ENCODE assay signal across 12 cellular contexts in genomic region chr17:44384281-44384822, GRCh38. TPM values are rescaled to one million over a fixed set of nuclear protein-coding genes. Genes with fewer than 3 reads are reported as not detected.
DNase-seq lines count a peak whose midpoint lies in the region; ATAC-seq and TF ChIP-seq lines count a peak whose summit lies in the region.
"Had no signal": no experiment of that assay in that cellular context is flagged by ENCODE, and none has a peak within 500 bp of the region (broad histone marks: within the 10 kb centered on the region; RNA-seq: fewer than 3 reads in every experiment).

No MANE protein-coding gene starts in this region.

- no peak overlapping the region for H3K27ac ChIP-seq in lower lobe of right lung
- H3K27ac ChIP-seq: epithelial cell of prostate, SJSA1 had no signal

- H3K36me3 Mint-ChIP-seq in activated naive CD4-positive, alpha-beta T cell treated with anti-CD3 and anti-CD28 coated beads, Interleukin-2, amount 50 U/mL, for 24 hours, result no peaks in the 10 kb centered on the region
- peaks cover 3% of the 10 kb centered on the region for H3K36me3 Mint-ChIP-seq in activated naive CD8-positive, alpha-beta T cell treated with anti-CD3 and anti-CD28 coated beads, Interleukin-2, amount 10 ng/mL, durations not matched to agents 7 days and 5 days
- H3K36me3 Mint-ChIP-seq in type B pancreatic cell, result no peaks in the 10 kb centered on the region

- H3K4me3 ChIP-seq in lower lobe of right lung, result peak overlapping the region; percentile 61

- no peak for ATAC-seq in activated naive CD8-positive, alpha-beta T cell treated with anti-CD3 and anti-CD28 coated beads, Interleukin-2, amount 10 ng/mL, durations not matched to agents 7 days and 5 days (ENCODE audit: low read depth)
- ATAC-seq in lower lobe of right lung (no peak), GM19035 (IDR thresholded peaks at IDR 0.05; ENCODE audit: unreplicated experiment) (no peak)

- TF ChIP-seq CTCF in lower lobe of right lung (IDR thresholded peaks at IDR 0.05) (no peak), type B pancreatic cell (conservative IDR thresholded peaks at IDR 0.05) (no peak)

- peaks cover 5% of the 10 kb centered on the region for H3K27me3 Mint-ChIP-seq in activated naive CD4-positive, alpha-beta T cell treated with anti-CD3 and anti-CD28 coated beads, Interleukin-2, amount 50 U/mL, for 24 hours
- peaks cover 26% of the 10 kb centered on the region for H3K27me3 Mint-ChIP-seq in activated naive CD8-positive, alpha-beta T cell treated with anti-CD3 and anti-CD28 coated beads, Interleukin-2, amount 10 ng/mL, durations not matched to agents 7 days and 5 days
- peaks cover 35% of the 10 kb centered on the region for H3K27me3 Mint-ChIP-seq in type B pancreatic cell

- peak overlapping the region; percentile 19 for H3K4me3 Mint-ChIP-seq in activated naive CD4-positive, alpha-beta T cell treated with anti-CD3 and anti-CD28 coated beads, Interleukin-2, amount 50 U/mL, for 24 hours
- peak overlapping the region; percentile 74 for H3K4me3 Mint-ChIP-seq in activated naive CD8-positive, alpha-beta T cell treated with anti-CD3 and anti-CD28 coated beads, Interleukin-2, amount 10 ng/mL, durations not matched to agents 7 days and 5 days
- peak overlapping the region; percentile 86 for H3K4me3 Mint-ChIP-seq in type B pancreatic cell

- H3K9me3 Mint-ChIP-seq in activated naive CD4-positive, alpha-beta T cell treated with anti-CD3 and anti-CD28 coated beads, Interleukin-2, amount 50 U/mL, for 24 hours, result no peaks in the 10 kb centered on the region
- no peaks in the 10 kb centered on the region for H3K9me3 Mint-ChIP-seq in activated naive CD8-positive, alpha-beta T cell treated with anti-CD3 and anti-CD28 coated beads, Interleukin-2, amount 10 ng/mL, durations not matched to agents 7 days and 5 days
- H3K9me3 Mint-ChIP-seq in type B pancreatic cell, result no peaks in the 10 kb centered on the region

- H3K27ac Mint-ChIP-seq in activated naive CD4-positive, alpha-beta T cell treated with anti-CD3 and anti-CD28 coated beads, Interleukin-2, amount 50 U/mL, for 24 hours, result no peak overlapping the region
- no peak overlapping the region for H3K27ac Mint-ChIP-seq in activated naive CD8-positive, alpha-beta T cell treated with anti-CD3 and anti-CD28 coated beads, Interleukin-2, amount 10 ng/mL, durations not matched to agents 7 days and 5 days
- no peak overlapping the region for H3K27ac Mint-ChIP-seq in type B pancreatic cell

- H3K36me3 ChIP-seq in lower lobe of right lung, result no peaks in the 10 kb centered on the region
- H3K36me3 ChIP-seq: SJSA1 had no signal

- intact Hi-C loops in lower lobe of right lung (cut with DNase I), result no loop called here

- peaks cover 16% of the 10 kb centered on the region for H3K4me1 ChIP-seq in lower lobe of right lung

- POLR2A ChIA-PET in activated naive CD8-positive, alpha-beta T cell treated with anti-CD3 and anti-CD28 coated beads, Interleukin-2, amount 10 ng/mL, durations not matched to agents 7 days and 5 days (lab: Charles Lee), result interaction anchor here (1.1 kb wide), 1 partner anchor 13 kb away, joined by 4 read pairs; no protein-coding TSS in a partner anchor

- peaks cover 17% of the 10 kb centered on the region for H3K27me3 ChIP-seq in lower lobe of right lung (ENCODE audit: low read depth)

- H3K9me3 ChIP-seq in lower lobe of right lung, result no peaks in the 10 kb centered on the region
- H3K9me3 ChIP-seq: SJSA1 had no signal

- DNase-seq in activated naive CD4-positive, alpha-beta T cell (lab: John Stamatoyannopoulos, UW), result no peak
- DNase-seq in activated naive CD8-positive, alpha-beta T cell treated with anti-CD3 and anti-CD28 coated beads, Interleukin-2, amount 10 ng/mL, durations not matched to agents 7 days and 5 days, result no peak
- DNase-seq in lower lobe of right lung, result no peak
- DNase-seq in type B pancreatic cell (ENCODE audit: extremely low spot score, unreplicated experiment), result no peak
- DNase-seq in MV-4-11 (lab: John Stamatoyannopoulos, UW), result no peak
- DNase-seq in iPS-NIHi7 (ENCODE audit: extremely low spot score), result no peak
- DNase-seq: activated T-cell treated with anti-CD3 and anti-CD28 coated beads, Interleukin-2, amount 50 U/mL, for 48 hours; stimulated activated CD4-positive, alpha-beta T cell treated with anti-CD3 and anti-CD28 coated beads, Interleukin-4, amount 100 ng/mL, for 1 hour had no signal

- H3K4me1 Mint-ChIP-seq in activated naive CD4-positive, alpha-beta T cell treated with anti-CD3 and anti-CD28 coated beads, Interleukin-2, amount 50 U/mL, for 24 hours, result peaks cover 7% of the 10 kb centered on the region
- peaks cover 5% of the 10 kb centered on the region for H3K4me1 Mint-ChIP-seq in activated naive CD8-positive, alpha-beta T cell treated with anti-CD3 and anti-CD28 coated beads, Interleukin-2, amount 10 ng/mL, durations not matched to agents 7 days and 5 days
- H3K4me1 Mint-ChIP-seq in type B pancreatic cell (ENCODE audit: unreplicated experiment), result peaks cover 6% of the 10 kb centered on the region

RNA-seq across cellular contexts. Expression of gene ITGA2B, which starts 5.1 kb away (rescaled TPM):
- total RNA-seq in activated naive CD8-positive, alpha-beta T cell treated with anti-CD3 and anti-CD28 coated beads, Interleukin-2, amount 10 ng/mL, durations not matched to agents 7 days and 5 days, result under 1 TPM; 0.34 to 0.83 TPM
- total RNA-seq in lower lobe of right lung (5.2 TPM), type B pancreatic cell (ENCODE audit: low replicate concordance) (0.69 and 8.8 TPM in 2 replicates)

RNA-seq across cellular contexts. Expression of gene FAM171A2, which starts 20.7 kb away (rescaled TPM):
- under 1 TPM; 0.37 to 0.69 TPM for total RNA-seq in activated naive CD8-positive, alpha-beta T cell treated with anti-CD3 and anti-CD28 coated beads, Interleukin-2, amount 10 ng/mL, durations not matched to agents 7 days and 5 days
- 1.2 TPM for total RNA-seq in lower lobe of right lung
- total RNA-seq in type B pancreatic cell (ENCODE audit: low replicate concordance), result 13.3 and 34.7 TPM in 2 replicates

RNA-seq across cellular contexts. Expression of gene GRN, which starts 39.2 kb away (rescaled TPM):
- 10 to 100 TPM; 53.5 to 58.8 TPM for total RNA-seq in activated naive CD8-positive, alpha-beta T cell treated with anti-CD3 and anti-CD28 coated beads, Interleukin-2, amount 10 ng/mL, durations not matched to agents 7 days and 5 days
- total RNA-seq in lower lobe of right lung, result 1,241 TPM
- 183 and 236 TPM in 2 replicates for total RNA-seq in type B pancreatic cell (ENCODE audit: low replicate concordance)

RNA-seq across cellular contexts. Expression of gene SLC25A39, which starts 59.7 kb away (rescaled TPM):
- total RNA-seq in activated naive CD8-positive, alpha-beta T cell treated with anti-CD3 and anti-CD28 coated beads, Interleukin-2, amount 10 ng/mL, durations not matched to agents 7 days and 5 days, result 100 to 1,000 TPM; 104 to 117 TPM
- 76.1 TPM for total RNA-seq in lower lobe of right lung
- total RNA-seq in type B pancreatic cell (ENCODE audit: low replicate concordance), result 137 and 169 TPM in 2 replicates

Comparison
In these comparisons a context has a peak if more than half of its experiments do, and no peak if none do; other contexts are left out.
1. H3K4me3 Mint-ChIP-seq: peak in every context shown above with its lines; median percentile 86 in type B pancreatic cell; 74 in activated naive CD8-positive, alpha-beta T cell treated with anti-CD3 and anti-CD28 coated beads, Interleukin-2, amount 10 ng/mL, durations not matched to agents 7 days and 5 days; 19 in activated naive CD4-positive, alpha-beta T cell treated with anti-CD3 and anti-CD28 coated beads, Interleukin-2, amount 50 U/mL, for 24 hours.